1 cellular context compared by ENCODE assay signal in the genomic region with DNA sequence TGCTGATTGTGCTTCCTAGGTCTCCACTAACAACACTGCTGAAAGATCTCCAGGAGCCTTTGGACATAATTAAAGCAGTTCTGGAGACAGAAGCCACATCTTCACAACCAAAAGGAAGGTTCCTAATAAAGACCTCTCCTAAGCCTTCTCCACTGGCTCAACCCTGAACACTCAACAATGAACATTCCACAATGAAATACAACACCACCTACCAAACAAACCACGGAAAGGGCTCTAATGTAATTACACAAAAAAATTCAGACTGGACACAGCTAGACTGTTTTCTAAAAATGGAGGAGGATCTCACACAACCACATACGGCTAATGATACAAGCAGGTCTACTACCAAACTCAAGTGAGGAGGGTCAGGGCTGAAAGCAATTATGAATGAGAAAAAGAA.
TF ChIP-seq lines count a peak whose summit lies in the region.

No MANE protein-coding gene starts in this region.

TF ChIP-seq in HepG2, 621 proteins besides CTCF, POLR2A, EP300 and RAD21:
- TF ChIP-seq, protein P1, sequence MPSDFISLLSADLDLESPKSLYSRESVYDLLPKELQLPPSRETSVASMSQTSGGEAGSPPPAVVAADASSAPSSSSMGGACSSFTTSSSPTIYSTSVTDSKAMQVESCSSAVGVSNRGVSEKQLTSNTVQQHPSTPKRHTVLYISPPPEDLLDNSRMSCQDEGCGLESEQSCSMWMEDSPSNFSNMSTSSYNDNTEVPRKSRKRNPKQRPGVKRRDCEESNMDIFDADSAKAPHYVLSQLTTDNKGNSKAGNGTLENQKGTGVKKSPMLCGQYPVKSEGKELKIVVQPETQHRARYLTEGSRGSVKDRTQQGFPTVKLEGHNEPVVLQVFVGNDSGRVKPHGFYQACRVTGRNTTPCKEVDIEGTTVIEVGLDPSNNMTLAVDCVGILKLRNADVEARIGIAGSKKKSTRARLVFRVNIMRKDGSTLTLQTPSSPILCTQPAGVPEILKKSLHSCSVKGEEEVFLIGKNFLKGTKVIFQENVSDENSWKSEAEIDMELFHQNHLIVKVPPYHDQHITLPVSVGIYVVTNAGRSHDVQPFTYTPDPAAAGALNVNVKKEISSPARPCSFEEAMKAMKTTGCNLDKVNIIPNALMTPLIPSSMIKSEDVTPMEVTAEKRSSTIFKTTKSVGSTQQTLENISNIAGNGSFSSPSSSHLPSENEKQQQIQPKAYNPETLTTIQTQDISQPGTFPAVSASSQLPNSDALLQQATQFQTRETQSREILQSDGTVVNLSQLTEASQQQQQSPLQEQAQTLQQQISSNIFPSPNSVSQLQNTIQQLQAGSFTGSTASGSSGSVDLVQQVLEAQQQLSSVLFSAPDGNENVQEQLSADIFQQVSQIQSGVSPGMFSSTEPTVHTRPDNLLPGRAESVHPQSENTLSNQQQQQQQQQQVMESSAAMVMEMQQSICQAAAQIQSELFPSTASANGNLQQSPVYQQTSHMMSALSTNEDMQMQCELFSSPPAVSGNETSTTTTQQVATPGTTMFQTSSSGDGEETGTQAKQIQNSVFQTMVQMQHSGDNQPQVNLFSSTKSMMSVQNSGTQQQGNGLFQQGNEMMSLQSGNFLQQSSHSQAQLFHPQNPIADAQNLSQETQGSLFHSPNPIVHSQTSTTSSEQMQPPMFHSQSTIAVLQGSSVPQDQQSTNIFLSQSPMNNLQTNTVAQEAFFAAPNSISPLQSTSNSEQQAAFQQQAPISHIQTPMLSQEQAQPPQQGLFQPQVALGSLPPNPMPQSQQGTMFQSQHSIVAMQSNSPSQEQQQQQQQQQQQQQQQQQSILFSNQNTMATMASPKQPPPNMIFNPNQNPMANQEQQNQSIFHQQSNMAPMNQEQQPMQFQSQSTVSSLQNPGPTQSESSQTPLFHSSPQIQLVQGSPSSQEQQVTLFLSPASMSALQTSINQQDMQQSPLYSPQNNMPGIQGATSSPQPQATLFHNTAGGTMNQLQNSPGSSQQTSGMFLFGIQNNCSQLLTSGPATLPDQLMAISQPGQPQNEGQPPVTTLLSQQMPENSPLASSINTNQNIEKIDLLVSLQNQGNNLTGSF (CRISPR knock-in tag; IDR thresholded peaks at IDR 0.05), result no peak
- TF ChIP-seq, protein P2, sequence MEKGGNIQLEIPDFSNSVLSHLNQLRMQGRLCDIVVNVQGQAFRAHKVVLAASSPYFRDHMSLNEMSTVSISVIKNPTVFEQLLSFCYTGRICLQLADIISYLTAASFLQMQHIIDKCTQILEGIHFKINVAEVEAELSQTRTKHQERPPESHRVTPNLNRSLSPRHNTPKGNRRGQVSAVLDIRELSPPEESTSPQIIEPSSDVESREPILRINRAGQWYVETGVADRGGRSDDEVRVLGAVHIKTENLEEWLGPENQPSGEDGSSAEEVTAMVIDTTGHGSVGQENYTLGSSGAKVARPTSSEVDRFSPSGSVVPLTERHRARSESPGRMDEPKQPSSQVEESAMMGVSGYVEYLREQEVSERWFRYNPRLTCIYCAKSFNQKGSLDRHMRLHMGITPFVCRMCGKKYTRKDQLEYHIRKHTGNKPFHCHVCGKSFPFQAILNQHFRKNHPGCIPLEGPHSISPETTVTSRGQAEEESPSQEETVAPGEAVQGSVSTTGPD (CRISPR knock-in tag; IDR thresholded peaks at IDR 0.05), result no peak
- no peak for TF ChIP-seq ZNF788 (CRISPR knock-in tag; IDR thresholded peaks at IDR 0.05; ENCODE audit: borderline replicate concordance)
- TF ChIP-seq MAF1 (CRISPR knock-in tag; IDR thresholded peaks at IDR 0.05; ENCODE audit: borderline replicate concordance), result no peak
- TF ChIP-seq ZNF33A (CRISPR knock-in tag; IDR thresholded peaks at IDR 0.05; ENCODE audit: borderline replicate concordance), result no peak
- no peak for TF ChIP-seq TBX2 (CRISPR knock-in tag; IDR thresholded peaks at IDR 0.05; ENCODE audit: borderline replicate concordance)
- no peak for TF ChIP-seq FIP1L1 (IDR thresholded peaks at IDR 0.05; ENCODE audit: borderline replicate concordance, insufficient read depth, low read depth, low read length)
- TF ChIP-seq, protein P3, sequence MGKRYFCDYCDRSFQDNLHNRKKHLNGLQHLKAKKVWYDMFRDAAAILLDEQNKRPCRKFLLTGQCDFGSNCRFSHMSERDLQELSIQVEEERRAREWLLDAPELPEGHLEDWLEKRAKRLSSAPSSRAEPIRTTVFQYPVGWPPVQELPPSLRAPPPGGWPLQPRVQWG (CRISPR knock-in tag; IDR thresholded peaks at IDR 0.05; ENCODE audit: borderline replicate concordance, low read depth), result no peak
- TF ChIP-seq ZNF350 (CRISPR knock-in tag; IDR thresholded peaks at IDR 0.05; ENCODE audit: borderline replicate concordance, low read depth), result no peak
- TF ChIP-seq, protein P4, sequence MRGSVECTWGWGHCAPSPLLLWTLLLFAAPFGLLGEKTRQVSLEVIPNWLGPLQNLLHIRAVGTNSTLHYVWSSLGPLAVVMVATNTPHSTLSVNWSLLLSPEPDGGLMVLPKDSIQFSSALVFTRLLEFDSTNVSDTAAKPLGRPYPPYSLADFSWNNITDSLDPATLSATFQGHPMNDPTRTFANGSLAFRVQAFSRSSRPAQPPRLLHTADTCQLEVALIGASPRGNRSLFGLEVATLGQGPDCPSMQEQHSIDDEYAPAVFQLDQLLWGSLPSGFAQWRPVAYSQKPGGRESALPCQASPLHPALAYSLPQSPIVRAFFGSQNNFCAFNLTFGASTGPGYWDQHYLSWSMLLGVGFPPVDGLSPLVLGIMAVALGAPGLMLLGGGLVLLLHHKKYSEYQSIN (CRISPR knock-in tag; IDR thresholded peaks at IDR 0.05; ENCODE audit: borderline replicate concordance), result no peak
- no peak for TF ChIP-seq ZNF121 (CRISPR knock-in tag; IDR thresholded peaks at IDR 0.05)
- no peak for TF ChIP-seq ZNF136 (CRISPR knock-in tag; IDR thresholded peaks at IDR 0.05; ENCODE audit: low read depth)
- TF ChIP-seq SIX1 (CRISPR knock-in tag; IDR thresholded peaks at IDR 0.05; ENCODE audit: borderline replicate concordance), result no peak
